ENCODE assay signal across 20 cellular contexts in the genomic region with DNA sequence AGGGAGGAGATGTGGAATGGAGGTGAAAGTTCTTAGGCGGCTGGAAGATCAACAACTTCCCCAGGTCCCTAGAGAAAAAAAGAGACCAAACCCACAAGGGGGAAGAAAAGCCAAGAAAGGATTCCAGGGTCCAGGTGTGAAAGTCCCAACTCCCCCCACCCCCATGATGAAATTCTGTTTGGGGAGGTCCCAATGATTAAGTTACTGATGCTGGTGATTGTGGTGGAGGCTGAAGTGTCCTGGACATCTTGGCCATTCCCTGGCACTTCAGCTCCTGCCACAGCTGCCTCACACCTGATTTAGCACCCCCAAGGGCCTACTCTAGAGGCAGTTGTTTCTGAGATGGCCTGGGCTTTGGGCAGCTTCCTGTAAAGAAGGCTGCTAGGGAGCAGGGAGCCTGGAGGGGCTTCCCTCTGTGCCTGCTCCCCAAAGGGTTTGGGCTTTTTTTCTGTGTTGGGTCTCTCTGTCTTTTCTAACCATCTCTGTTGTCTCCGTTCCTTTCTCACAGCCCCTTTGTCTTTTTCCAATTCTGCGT. TPM values are rescaled to one million over a fixed set of nuclear protein-coding genes. Genes with fewer than 3 reads are reported as not detected.
DNase-seq lines count a peak whose midpoint lies in the region; ATAC-seq, FAIRE-seq and TF ChIP-seq lines count a peak whose summit lies in the region.
"Had no signal": no experiment of that assay in that cellular context is flagged by ENCODE, and none has a peak within 500 bp of the region (broad histone marks: within the 10 kb centered on the region; RNA-seq: fewer than 3 reads in every experiment).

No MANE protein-coding gene starts in this region.

- H2BK15ac ChIP-seq in H1 (ENCODE audit: low read length): no peak overlapping the region

- no peak overlapping the region for H3K56ac ChIP-seq in H1 (replicated peaks; ENCODE audit: insufficient read length, low read depth, low read length)

- H4K8ac ChIP-seq in H1 (ENCODE audit: extremely low read depth, insufficient read depth, low read length): no peak overlapping the region

- H3K23ac ChIP-seq in H1 (ENCODE audit: insufficient read length): no peak overlapping the region

- H2AFZ ChIP-seq in H1 (ENCODE audit: low read length): no peak overlapping the region
- H2AFZ ChIP-seq: neural progenitor cell, PC-9 had no signal

- H3K23me2 ChIP-seq in H1 (ENCODE audit: low read depth, low read length): peaks cover 4% of the 10 kb centered on the region; the same call in 1 of the 2 replicates

- TF ChIP-seq EP300 in H1 (IDR thresholded peaks at IDR 0.05; ENCODE audit: borderline replicate concordance in 1 of 2, low read depth in 2 of 2, low read length in 2 of 2): no peak
- no peak for TF ChIP-seq EP300 in upper lobe of left lung (IDR thresholded peaks at IDR 0.05)

- peaks cover 4% of the 10 kb centered on the region for H3K36me3 Mint-ChIP-seq in mesothelial cell of epicardium
- H3K36me3 Mint-ChIP-seq: activated naive CD4-positive, alpha-beta T cell treated with anti-CD3 and anti-CD28 coated beads, Interleukin-2, amount 50 U/mL, for 72 hours; neural progenitor cell had no signal

- H3K4me2 ChIP-seq in H1 (ENCODE audit: insufficient read depth in 1 of 2, low read depth in 2 of 2, low read length in 2 of 2): peak overlapping the region in 1 of 2 experiments; percentile 7; a peak in 1 of 4 replicates
- H3K4me2 ChIP-seq: neural progenitor cell, PC-9 had no signal

- peaks cover 2 to 34% of the 10 kb centered on the region in 2 experiments for H4K20me1 ChIP-seq in H1 (replicated peaks in 1 of 2; ENCODE audit: control insufficient read depth in 1 of 2, insufficient read depth in 2 of 2, low read length in 2 of 2)

- no peaks in the 10 kb centered on the region for H3K27me3 Mint-ChIP-seq in mesothelial cell of epicardium (ENCODE audit: low read depth)

- no peak overlapping the region for H2BK120ac ChIP-seq in H1 (replicated peaks; ENCODE audit: low read depth, low read length)

- H3K4me3 ChIP-seq in right cardiac atrium (ENCODE audit: low read length): peak overlapping the region; percentile 41
- H3K4me3 ChIP-seq in H1 (ENCODE audit: extremely low read depth in 1 of 4, insufficient read depth in 2 of 4, low read depth in 3 of 4, low read length in 4 of 4): no peak overlapping the region
- no peak overlapping the region for H3K4me3 ChIP-seq in mesodermal cell (ENCODE audit: extremely low read depth, insufficient read depth, low read length, poor library complexity, severe bottlenecking)
- H3K4me3 ChIP-seq in upper lobe of left lung: no peak overlapping the region
- H3K4me3 ChIP-seq: PC-9 had no signal

- DNase-seq in right cardiac atrium (no peak), Right ventricle myocardium inferior (ENCODE audit: missing footprints) (no peak), H1 (ENCODE audit: low read depth in 1 of 2, low spot score in 2 of 2) (no peak), upper lobe of left lung (no peak), activated gamma-delta T cell (lab: John Stamatoyannopoulos, UW) (no peak), D341Med (ENCODE audit: low spot score) (no peak), mesothelial cell of epicardium (ENCODE audit: low spot score in 2 of 2, unreplicated experiment in 2 of 2) (no peak)
- DNase-seq: activated CD8-positive, alpha-beta memory T cell treated with anti-CD3 and anti-CD28 coated beads, Interleukin-2, amount 50 U/mL, for 48 hours; Kasumi-1; left ventricle myocardium superior; NCI-H187 treated with DMSO at 0.1 percent for 48 hours; NCI-H510A treated with DMSO at 0.1 percent for 48 hours; PC-9 had no signal

- H3K9me3 Mint-ChIP-seq in mesothelial cell of epicardium: no peaks in the 10 kb centered on the region
- H3K9me3 Mint-ChIP-seq: activated naive CD4-positive, alpha-beta T cell treated with anti-CD3 and anti-CD28 coated beads, Interleukin-2, amount 50 U/mL, for 72 hours; stimulated activated naive CD8-positive, alpha-beta T cell treated with anti-CD3 and anti-CD28 coated beads, Interleukin-15, Interleukin-2, amounts not matched to agents 100 ng/mL and 50 ng/mL, for 24 hours had no signal

- H4K5ac ChIP-seq in H1 (ENCODE audit: insufficient read length, low read depth, low read length): no peak overlapping the region

- no peak overlapping the region for H3K9ac ChIP-seq in H1 (replicated peaks in 1 of 4; ENCODE audit: extremely low read depth in 1 of 4, low read depth in 3 of 4, low read length in 3 of 4)
- H3K9ac ChIP-seq: neural progenitor cell had no signal

- WGBS in right cardiac atrium: 66% methylated on average over 3 of the region's 3 CpGs
- 4% methylated on average over 3 of the region's 3 CpGs; no CpG with 5 or more reads in 1 of the 2 experiments for WGBS in H1 (ENCODE audit: extremely low coverage in 1 of 2, insufficient coverage in 1 of 2, insufficient read length in 1 of 2, insufficient replicate concordance in 2 of 2, low coverage in 1 of 2, low lambda C conversion rate in 2 of 2, missing lambda C conversion rate in 1 of 2), 2 experiments
- no CpG with 5 or more reads among the region's 3 CpGs for WGBS in mesodermal cell (ENCODE audit: insufficient coverage in 2 of 2), 2 experiments
- 68 to 70% methylated on average over 3 of the region's 3 CpGs for WGBS in upper lobe of left lung, 2 donors

- TF ChIP-seq CTCF in H1 (IDR thresholded peaks at IDR 0.05; ENCODE audit: control extremely low read depth in 1 of 3, insufficient read depth in 1 of 3, low read depth in 1 of 3, low read length in 3 of 3): no peak
- no peak for TF ChIP-seq CTCF in upper lobe of left lung (IDR thresholded peaks at IDR 0.05)
- no peak for TF ChIP-seq CTCF in mesothelial cell of epicardium (IDR thresholded peaks at IDR 0.05; ENCODE audit: unreplicated experiment)

- H3K14ac ChIP-seq in H1 (ENCODE audit: insufficient read length): no peak overlapping the region

- POLR2A ChIA-PET in H1 (lab: Charles Lee; ENCODE audit: partially characterized antibody): no interaction called here

- H3K4me1 Mint-ChIP-seq in mesothelial cell of epicardium: peaks cover 49% of the 10 kb centered on the region
- H3K4me1 Mint-ChIP-seq: neural progenitor cell had no signal

- H3K36me3 ChIP-seq in H1 (ENCODE audit: control insufficient read depth in 2 of 4, insufficient read depth in 4 of 4, low read length in 3 of 4) (peaks cover 0 to 5% (median 0%) of the 10 kb centered on the region in 4 experiments; a peak in 1 of 8 replicates), mesodermal cell (ENCODE audit: control insufficient read depth, insufficient read depth, low read length) (no peaks in the 10 kb centered on the region), upper lobe of left lung (no peaks in the 10 kb centered on the region)
- H3K36me3 ChIP-seq: neural progenitor cell had no signal

- no peaks in the 10 kb centered on the region for H3K79me1 ChIP-seq in H1 (ENCODE audit: low read depth, low read length)

- FAIRE-seq in H1 (lab: Jason Lieb, UNC): no peak
- FAIRE-seq: H54 had no signal

- H3K9me3 ChIP-seq in right cardiac atrium (ENCODE audit: control insufficient read depth, low read length) (no peaks in the 10 kb centered on the region), H1 (ENCODE audit: insufficient read depth in 2 of 2, low read depth in 1 of 2, low read length in 1 of 2) (no peaks in the 10 kb centered on the region), mesodermal cell (ENCODE audit: control insufficient read depth, low read length) (no peaks in the 10 kb centered on the region), upper lobe of left lung (no peaks in the 10 kb centered on the region)

- H2BK5ac ChIP-seq in H1 (ENCODE audit: low read depth, low read length): no peak overlapping the region

- no peaks in the 10 kb centered on the region for H3K27me3 ChIP-seq in right cardiac atrium (ENCODE audit: control insufficient read depth, insufficient read depth)
- H3K27me3 ChIP-seq in H1 (replicated peaks in 1 of 4; ENCODE audit: control insufficient read depth in 3 of 4, extremely low read depth in 1 of 4, insufficient read depth in 3 of 4, low read length in 3 of 4): peaks cover 99 to 100% (median 100%) of the 10 kb centered on the region in 4 experiments
- peaks cover 0 to 28% (median 6%) of the 10 kb centered on the region in 4 donors for H3K27me3 ChIP-seq in upper lobe of left lung

- no peak overlapping the region for H2AK5ac ChIP-seq in H1 (ENCODE audit: low read depth, low read length)

- H2BK20ac ChIP-seq in H1 (ENCODE audit: low read length): no peak overlapping the region

- CTCF ChIA-PET in H1 (lab: Charles Lee; ENCODE audit: partially characterized antibody): interaction anchor here (0.8 to 3.1 kb wide), 6 partner anchors 9 to 72 kb away, joined by 3 to 10 read pairs (median 4); no protein-coding TSS in a partner anchor

- H3K79me2 ChIP-seq in H1 (ENCODE audit: control insufficient read depth in 1 of 2, insufficient read depth in 2 of 2, low read length in 2 of 2): no peaks in the 10 kb centered on the region

- H4K91ac ChIP-seq in H1 (replicated peaks; ENCODE audit: insufficient read length, low read length): no peak overlapping the region

- TF ChIP-seq POLR2A in H1 (IDR thresholded peaks at IDR 0.05; ENCODE audit: control extremely low read depth in 1 of 2, low read depth in 2 of 2, low read length in 2 of 2) (no peak), upper lobe of left lung (IDR thresholded peaks at IDR 0.05) (no peak)

- no peak overlapping the region for H3K4me3 Mint-ChIP-seq in mesothelial cell of epicardium
- H3K4me3 Mint-ChIP-seq: neural progenitor cell; stimulated activated naive CD8-positive, alpha-beta T cell treated with anti-CD3 and anti-CD28 coated beads, Interleukin-15, Interleukin-2, amounts not matched to agents 100 ng/mL and 50 ng/mL, for 24 hours had no signal

- H3K4ac ChIP-seq in H1 (replicated peaks; ENCODE audit: insufficient read length, low read depth, low read length): no peak overlapping the region

- intact Hi-C loops in right cardiac atrium (cut with DNase I): no loop called here
- intact Hi-C loops in Right ventricle myocardium inferior (cut with DNase I): no loop called here

- H3K27ac ChIP-seq in right cardiac atrium (ENCODE audit: low read length) (no peak overlapping the region), H1 (ENCODE audit: low read depth, low read length) (no peak overlapping the region), mesodermal cell (ENCODE audit: low read depth, low read length, severe bottlenecking) (peak overlapping the region; percentile 41), upper lobe of left lung (peak overlapping the region in 3 of 4 donors; percentile 53 to 83 (median 56))
- H3K27ac ChIP-seq: epithelial cell of prostate, neural progenitor cell, PC-9 had no signal

- peak overlapping the region; percentile 18; the same call in 1 of the 2 replicates for H2BK12ac ChIP-seq in H1 (ENCODE audit: low read depth, low read length)

- no peak for ATAC-seq in right cardiac atrium
- ATAC-seq in Right ventricle myocardium inferior: no peak
- no peak for ATAC-seq in upper lobe of left lung (ENCODE audit: low FRiP score in 2 of 2)
- ATAC-seq: activated naive CD4-positive, alpha-beta T cell treated with anti-CD3 and anti-CD28 coated beads, Interleukin-2, amount 50 U/mL, for 72 hours; left ventricle myocardium superior had no signal

- H3K27ac Mint-ChIP-seq in mesothelial cell of epicardium: no peak overlapping the region
- H3K27ac Mint-ChIP-seq: activated naive CD4-positive, alpha-beta T cell treated with anti-CD3 and anti-CD28 coated beads, Interleukin-2, amount 50 U/mL, for 72 hours; neural progenitor cell; stimulated activated naive CD8-positive, alpha-beta T cell treated with anti-CD3 and anti-CD28 coated beads, Interleukin-15, Interleukin-2, amounts not matched to agents 100 ng/mL and 50 ng/mL, for 24 hours had no signal

- H3K4me1 ChIP-seq in right cardiac atrium (ENCODE audit: control insufficient read depth, insufficient read depth, low read length) (peaks cover 6% of the 10 kb centered on the region), H1 (replicated peaks in 1 of 4; ENCODE audit: control insufficient read depth in 3 of 4, insufficient read depth in 4 of 4, low read length in 3 of 4) (peaks cover 0 to 5% (median 4%) of the 10 kb centered on the region in 4 experiments; a peak in 5 of 7 replicates), mesodermal cell (ENCODE audit: control insufficient read depth, insufficient read depth, low read length, poor library complexity, severe bottlenecking) (peaks cover 23% of the 10 kb centered on the region), upper lobe of left lung (peaks cover 9 to 17% (median 13%) of the 10 kb centered on the region in 4 donors)
- H3K4me1 ChIP-seq: neural progenitor cell had no signal

- no peak for TF ChIP-seq RAD21 in H1 (IDR thresholded peaks at IDR 0.05 in 1 of 2, conservative IDR thresholded peaks at IDR 0.05 in 1 of 2; ENCODE audit: low read depth in 2 of 2, low read length in 2 of 2)

- H3K18ac ChIP-seq in H1 (ENCODE audit: extremely low read depth, low read length): no peak overlapping the region

RNA-seq across cellular contexts. Expression of a gene that starts 13.1 kb away (rescaled TPM):
- total RNA-seq in right cardiac atrium (1 to 10 TPM in 1 of 4 donors, under 1 TPM in 3; 0.38 to 1.1 (median 0.52) TPM), Right ventricle myocardium inferior (0.38 TPM), upper lobe of left lung (1 to 10 TPM in 4 of 6 donors, under 1 TPM in 2; 0.61 to 5.6 (median 2.0) TPM), mesothelial cell of epicardium (34.2 to 39.2 TPM (median 34.4 TPM) in 3 replicates)
- polyA plus RNA-seq in right cardiac atrium (1.1 TPM), H1 (2011; rRNA removed) (not detected in 2 replicates)
- not detected in 2 replicates for total RNA-seq in H1 (2021; fragmentation: NEBNext Ultra II Directional; extraction: Animal tissue kit (Norgen Biotek cat#: 25700))
- not detected for polyA plus RNA-seq in H1 (2011; cell fraction: cytosol; rRNA removed)
- polyA plus RNA-seq in H1 (2011; cell fraction: nucleus; rRNA removed): not detected
- not detected in 4 replicates for polyA plus RNA-seq in H1 (2012, experiment 1 of 2)
- polyA plus RNA-seq in H1 (2012, experiment 2 of 2): not detected
- polyA plus RNA-seq in H1 (2013, experiment 1 of 2): not detected
- polyA plus RNA-seq in H1 (2013, experiment 2 of 2): not detected
- not detected in 2 replicates for polyA minus RNA-seq in H1 (2011; rRNA and poly(A)+ RNA removed)
- polyA minus RNA-seq in H1 (2011; cell fraction: cytosol; rRNA and poly(A)+ RNA removed): not detected
- polyA minus RNA-seq in H1 (2011; cell fraction: nucleus; rRNA and poly(A)+ RNA removed): not detected
- 6.6 TPM for polyA plus RNA-seq in mesodermal cell (2013, experiment 1 of 2)
- polyA plus RNA-seq in mesodermal cell (2013, experiment 2 of 2): 7.8 TPM
- total RNA-seq: chondrocyte had no signal

RNA-seq across cellular contexts. Expression of a gene that starts 20.2 kb away (rescaled TPM):
- total RNA-seq in right cardiac atrium (1 to 10 TPM; 2.4 to 9.9 (median 6.0) TPM), Right ventricle myocardium inferior (2.5 TPM), upper lobe of left lung (10 to 100 TPM in 2 of 6 donors, 1 to 10 TPM in 4; 1.4 to 16.1 (median 7.4) TPM), mesothelial cell of epicardium (46.6 to 47.2 TPM (median 46.7 TPM) in 3 replicates)
- polyA plus RNA-seq in right cardiac atrium (5.5 TPM), H1 (2011; rRNA removed) (not detected in 2 replicates)
- total RNA-seq in H1 (2021; fragmentation: NEBNext Ultra II Directional; extraction: Animal tissue kit (Norgen Biotek cat#: 25700)): not detected in 2 replicates
- not detected for polyA plus RNA-seq in H1 (2011; cell fraction: cytosol; rRNA removed)
- not detected for polyA plus RNA-seq in H1 (2011; cell fraction: nucleus; rRNA removed)
- polyA plus RNA-seq in H1 (2012, experiment 1 of 2): not detected in 4 replicates
- not detected for polyA plus RNA-seq in H1 (2012, experiment 2 of 2)
- not detected for polyA plus RNA-seq in H1 (2013, experiment 1 of 2)
- not detected for polyA plus RNA-seq in H1 (2013, experiment 2 of 2)
- polyA minus RNA-seq in H1 (2011; rRNA and poly(A)+ RNA removed): not detected in 2 replicates
- not detected for polyA minus RNA-seq in H1 (2011; cell fraction: cytosol; rRNA and poly(A)+ RNA removed)
- 0.90 TPM for polyA minus RNA-seq in H1 (2011; cell fraction: nucleus; rRNA and poly(A)+ RNA removed)
- 53.6 TPM for polyA plus RNA-seq in mesodermal cell (2013, experiment 1 of 2)
- 52.0 TPM for polyA plus RNA-seq in mesodermal cell (2013, experiment 2 of 2)

RNA-seq across cellular contexts. Expression of a gene that starts 24.9 kb away (rescaled TPM):
- total RNA-seq in right cardiac atrium (1 to 10 TPM; 1.2 to 2.3 (median 2.2) TPM), Right ventricle myocardium inferior (1.2 TPM), upper lobe of left lung (10 to 100 TPM in 2 of 6 donors, 1 to 10 TPM in 4; 2.9 to 12.6 (median 7.9) TPM), mesothelial cell of epicardium (282 to 303 TPM (median 282 TPM) in 3 replicates)
- polyA plus RNA-seq in right cardiac atrium (2.8 TPM), H1 (2011; rRNA removed) (not detected in 2 replicates)
- not detected in 2 replicates for total RNA-seq in H1 (2021; fragmentation: NEBNext Ultra II Directional; extraction: Animal tissue kit (Norgen Biotek cat#: 25700))
- not detected for polyA plus RNA-seq in H1 (2011; cell fraction: cytosol; rRNA removed)
- polyA plus RNA-seq in H1 (2011; cell fraction: nucleus; rRNA removed): not detected
- polyA plus RNA-seq in H1 (2012, experiment 1 of 2): 0.28 TPM in 1 of 4 replicates, not detected in the others
- polyA plus RNA-seq in H1 (2012, experiment 2 of 2): not detected
- not detected for polyA plus RNA-seq in H1 (2013, experiment 1 of 2)
- not detected for polyA plus RNA-seq in H1 (2013, experiment 2 of 2)
- polyA minus RNA-seq in H1 (2011; rRNA and poly(A)+ RNA removed): 0.19 TPM in 1 of 2 replicates, not detected in the other
- polyA minus RNA-seq in H1 (2011; cell fraction: cytosol; rRNA and poly(A)+ RNA removed): not detected
- polyA minus RNA-seq in H1 (2011; cell fraction: nucleus; rRNA and poly(A)+ RNA removed): 1.00 TPM
- 28.7 TPM for polyA plus RNA-seq in mesodermal cell (2013, experiment 1 of 2)
- polyA plus RNA-seq in mesodermal cell (2013, experiment 2 of 2): 27.8 TPM

RNA-seq across cellular contexts. Expression of a gene that starts 28.5 kb away (rescaled TPM):
- under 1 TPM in 3 of 4 donors, not detected in 1; 0.12 to 0.37 (median 0.14) TPM for total RNA-seq in right cardiac atrium
- 0.14 TPM for polyA plus RNA-seq in right cardiac atrium
- not detected for total RNA-seq in Right ventricle myocardium inferior
- not detected in 2 replicates for total RNA-seq in H1 (2021; fragmentation: NEBNext Ultra II Directional; extraction: Animal tissue kit (Norgen Biotek cat#: 25700))
- polyA plus RNA-seq in H1 (2011; rRNA removed): not detected in 2 replicates
- polyA plus RNA-seq in H1 (2011; cell fraction: cytosol; rRNA removed): not detected
- polyA plus RNA-seq in H1 (2011; cell fraction: nucleus; rRNA removed): not detected
- polyA plus RNA-seq in H1 (2012, experiment 1 of 2): not detected in 4 replicates
- polyA plus RNA-seq in H1 (2012, experiment 2 of 2): not detected
- polyA plus RNA-seq in H1 (2013, experiment 1 of 2): not detected
- polyA plus RNA-seq in H1 (2013, experiment 2 of 2): not detected
- 0.07 TPM in 1 of 2 replicates, not detected in the other for polyA minus RNA-seq in H1 (2011; rRNA and poly(A)+ RNA removed)
- not detected for polyA minus RNA-seq in H1 (2011; cell fraction: cytosol; rRNA and poly(A)+ RNA removed)
- not detected for polyA minus RNA-seq in H1 (2011; cell fraction: nucleus; rRNA and poly(A)+ RNA removed)
- 13.7 TPM for polyA plus RNA-seq in mesodermal cell (2013, experiment 1 of 2)
- 15.0 TPM for polyA plus RNA-seq in mesodermal cell (2013, experiment 2 of 2)
- total RNA-seq in upper lobe of left lung: 1 to 10 TPM in 4 of 6 donors, under 1 TPM in 2; 0.39 to 5.0 (median 1.5) TPM
- 28.6 to 32.4 TPM (median 31.1 TPM) in 3 replicates for total RNA-seq in mesothelial cell of epicardium
- total RNA-seq: activated naive CD4-positive, alpha-beta T cell treated with anti-CD3 and anti-CD28 coated beads, Interleukin-2, amount 50 U/mL, for 72 hours; chondrocyte; left ventricle myocardium superior had no signal

RNA-seq across cellular contexts. Expression of a gene that starts 34.3 kb away (rescaled TPM):
- total RNA-seq in right cardiac atrium (not detected), Right ventricle myocardium inferior (not detected), upper lobe of left lung (not detected), mesothelial cell of epicardium (0.24 to 0.43 TPM (median 0.25 TPM) in 3 replicates)
- polyA plus RNA-seq in right cardiac atrium (not detected), H1 (2011; rRNA removed) (not detected in 2 replicates)
- total RNA-seq in H1 (2021; fragmentation: NEBNext Ultra II Directional; extraction: Animal tissue kit (Norgen Biotek cat#: 25700)): not detected in 2 replicates
- polyA plus RNA-seq in H1 (2011; cell fraction: cytosol; rRNA removed): not detected
- polyA plus RNA-seq in H1 (2011; cell fraction: nucleus; rRNA removed): not detected
- 0.10 TPM in 1 of 4 replicates, not detected in the others for polyA plus RNA-seq in H1 (2012, experiment 1 of 2)
- polyA plus RNA-seq in H1 (2012, experiment 2 of 2): 0.08 TPM
- polyA plus RNA-seq in H1 (2013, experiment 1 of 2): 0.06 TPM
- polyA plus RNA-seq in H1 (2013, experiment 2 of 2): 0.09 TPM
- not detected in 2 replicates for polyA minus RNA-seq in H1 (2011; rRNA and poly(A)+ RNA removed)
- polyA minus RNA-seq in H1 (2011; cell fraction: cytosol; rRNA and poly(A)+ RNA removed): not detected
- polyA minus RNA-seq in H1 (2011; cell fraction: nucleus; rRNA and poly(A)+ RNA removed): not detected
- 10.0 TPM for polyA plus RNA-seq in mesodermal cell (2013, experiment 1 of 2)
- 14.1 TPM for polyA plus RNA-seq in mesodermal cell (2013, experiment 2 of 2)
- total RNA-seq: activated naive CD4-positive, alpha-beta T cell treated with anti-CD3 and anti-CD28 coated beads, Interleukin-2, amount 50 U/mL, for 72 hours; chondrocyte; left ventricle myocardium superior; PC-9 had no signal

Comparison
In these comparisons a context has a peak if more than half of its experiments do, and no peak if none do; other contexts are left out.
1. H3K27ac ChIP-seq: peak in mesodermal cell (single experiment) and upper lobe of left lung (3 of 4); none in right cardiac atrium (single experiment) and H1 (single experiment).
2. RNA of a gene that starts 24.9 kb away (total RNA-seq): 282 to 303 TPM in mesothelial cell of epicardium; 2.9 to 12.6 TPM in upper lobe of left lung, 1.2 to 2.3 TPM in right cardiac atrium, 1.2 TPM in Right ventricle myocardium inferior (single experiment) and not detected in H1; every median in the first group is over 10 times any median in the second.